In the genomic region with DNA sequence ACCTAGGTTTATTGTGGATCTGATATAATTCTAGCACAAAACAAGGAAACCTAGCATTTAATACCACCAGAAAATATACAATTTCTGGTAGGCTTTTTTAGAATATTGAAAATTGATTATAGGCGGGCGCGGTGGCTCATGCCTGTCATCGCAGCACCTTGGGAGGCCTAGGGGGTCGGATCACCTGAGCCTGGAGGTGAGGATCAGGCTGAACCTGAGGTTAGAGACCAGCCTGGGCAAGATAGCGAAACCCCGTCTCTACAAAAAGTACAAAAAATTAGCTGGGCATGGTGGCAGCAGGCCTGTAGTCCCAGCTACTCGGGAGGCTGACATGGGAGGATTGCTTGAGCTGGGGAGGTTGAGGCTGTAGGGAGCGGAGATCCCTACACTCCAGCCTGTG, we compare ENCODE assay signal across 8 cellular contexts. TPM values are rescaled to one million over a fixed set of nuclear protein-coding genes. Genes with fewer than 3 reads are reported as not detected.
DNase-seq lines count a peak whose midpoint lies in the region; ATAC-seq, FAIRE-seq and TF ChIP-seq lines count a peak whose summit lies in the region.

No MANE protein-coding gene starts in this region.

- DNase-seq in bronchial epithelial cell (ENCODE audit: low read depth) (no peak), NOMO-1 (lab: John Stamatoyannopoulos, UW; ENCODE audit: unreplicated experiment in 2 of 2) (no peak), HuH-7.5 (ENCODE audit: low spot score) (no peak)

- H3K36me3 ChIP-seq in HUES6 (ENCODE audit: control insufficient read depth, insufficient read depth, low read length) (no peaks in the 10 kb centered on the region), bronchial epithelial cell (ENCODE audit: control insufficient read depth, insufficient read depth, low read length) (no peaks in the 10 kb centered on the region), mucosa of rectum (ENCODE audit: control insufficient read depth in 2 of 2, insufficient read depth in 2 of 2, low read length in 2 of 2) (no peaks in the 10 kb centered on the region)

- no peak for FAIRE-seq in bronchial epithelial cell (lab: Jason Lieb, UNC)

- H3K9ac ChIP-seq in HUES6 (ENCODE audit: low read length) (no peak overlapping the region), mucosa of rectum (ENCODE audit: low read depth in 1 of 2, low read length in 2 of 2) (peak overlapping the region; percentile 93 to 95)

- H3K27ac ChIP-seq in 22Rv1 = peak overlapping the region; percentile 97
- no peak overlapping the region for H3K27ac ChIP-seq in HUES6 (ENCODE audit: low read depth, low read length)
- H3K27ac ChIP-seq in mucosa of rectum (ENCODE audit: low read depth in 2 of 2, low read length in 2 of 2) = peak overlapping the region; percentile 97

- TF ChIP-seq CTCF in 22Rv1 (IDR thresholded peaks at IDR 0.05) (no peak), bronchial epithelial cell (IDR thresholded peaks at IDR 0.05; ENCODE audit: insufficient read depth, low read length, severe bottlenecking) (no peak)

- no peak for ATAC-seq in HG03342 (IDR thresholded peaks at IDR 0.05; ENCODE audit: unreplicated experiment)
- ATAC-seq in GM19035 (IDR thresholded peaks at IDR 0.05; ENCODE audit: unreplicated experiment) = no peak

- H3K9me3 ChIP-seq in HUES6 (ENCODE audit: control insufficient read depth, insufficient read depth, low read depth, low read length) (no peaks in the 10 kb centered on the region), mucosa of rectum (ENCODE audit: control insufficient read depth in 2 of 2, low read length in 2 of 2) (no peaks in the 10 kb centered on the region)

- H3K27me3 ChIP-seq in HUES6 (ENCODE audit: control insufficient read depth, insufficient read depth, low read length) (no peaks in the 10 kb centered on the region), bronchial epithelial cell (ENCODE audit: control insufficient read depth, insufficient read depth, low read length) (no peaks in the 10 kb centered on the region), mucosa of rectum (ENCODE audit: control insufficient read depth in 2 of 2, insufficient read depth in 2 of 2, low read length in 2 of 2) (no peaks in the 10 kb centered on the region)

- peak overlapping the region; percentile 87 for H3K4me3 ChIP-seq in HUES6 (ENCODE audit: low read depth, low read length)
- peak overlapping the region; percentile 95 for H3K4me3 ChIP-seq in bronchial epithelial cell (ENCODE audit: low read depth, low read length)
- H3K4me3 ChIP-seq in mucosa of rectum (ENCODE audit: low read length in 2 of 2) = peak overlapping the region; percentile 93

- H3K4me1 ChIP-seq in HUES6 (ENCODE audit: control insufficient read depth, insufficient read depth, low read length) (peaks cover 20% of the 10 kb centered on the region), mucosa of rectum (ENCODE audit: control insufficient read depth in 2 of 2, insufficient read depth in 2 of 2, low read length in 2 of 2) (peaks cover 5 to 19% of the 10 kb centered on the region in 2 donors)

RNA-seq across cellular contexts. Expression of a gene that starts 0.9 kb away (rescaled TPM):
- 47.6 and 70.0 TPM in 2 replicates for total RNA-seq in bronchial epithelial cell
